8 cellular contexts compared by ENCODE assay signal in genomic region chr6:37258405-37258704, GRCh38. TPM values are rescaled to one million over a fixed set of nuclear protein-coding genes. Genes with fewer than 3 reads are reported as not detected.
DNase-seq lines count a peak whose midpoint lies in the region; ATAC-seq and TF ChIP-seq lines count a peak whose summit lies in the region.

No MANE protein-coding gene starts in this region.

- peaks cover 42% of the 10 kb centered on the region for H3K4me1 Mint-ChIP-seq in central memory CD8-positive, alpha-beta T cell

- no peak for DNase-seq in AG04449 (ENCODE audit: low read depth, low spot score)
- no peak for DNase-seq in Jurkat, Clone E6-1 (ENCODE audit: low read depth, low spot score)
- DNase-seq in central memory CD8-positive, alpha-beta T cell (ENCODE audit: low spot score in 2 of 2): no peak
- DNase-seq in NK-92 (lab: John Stamatoyannopoulos, UW; ENCODE audit: unreplicated experiment): no peak
- DNase-seq in left colon: no peak

- no peaks in the 10 kb centered on the region for H3K27me3 ChIP-seq in mucosa of stomach (ENCODE audit: control insufficient read depth, insufficient read depth, low read length)

- ATAC-seq in central memory CD8-positive, alpha-beta T cell (replicated peaks; ENCODE audit: extremely low read depth, poor library complexity, severe bottlenecking): no peak
- ATAC-seq in left colon (no peak), HG03565 (IDR thresholded peaks at IDR 0.05; ENCODE audit: unreplicated experiment) (no peak), GM18498 (IDR thresholded peaks at IDR 0.05; ENCODE audit: unreplicated experiment) (no peak)

- H3K27ac Mint-ChIP-seq in central memory CD8-positive, alpha-beta T cell (ENCODE audit: low read depth): peak overlapping the region; percentile 95

- no peaks in the 10 kb centered on the region for H3K9me3 ChIP-seq in mucosa of stomach (ENCODE audit: control insufficient read depth, low read length)

- H3K9ac ChIP-seq in mucosa of stomach (ENCODE audit: low read length): peak overlapping the region; percentile 100

- peaks cover 8% of the 10 kb centered on the region for H3K36me3 Mint-ChIP-seq in central memory CD8-positive, alpha-beta T cell (ENCODE audit: insufficient read depth)

- H3K4me1 ChIP-seq in mucosa of stomach (ENCODE audit: control insufficient read depth, insufficient read depth, low read length): peaks cover 23% of the 10 kb centered on the region

- CTCF ChIA-PET in AG04449 (lab: Yijun Ruan, JAX): interaction anchor here (0.7 kb wide), 1 partner anchor 48 kb away, joined by 3 read pairs; no protein-coding TSS in a partner anchor

- H3K27me3 Mint-ChIP-seq in central memory CD8-positive, alpha-beta T cell: no peaks in the 10 kb centered on the region

- H3K36me3 ChIP-seq in mucosa of stomach (ENCODE audit: control insufficient read depth, insufficient read depth, low read length): no peaks in the 10 kb centered on the region

- POLR2A ChIA-PET in AG04449 (lab: Yijun Ruan, JAX): interaction anchor here (0.7 to 2.1 kb wide), 3 partner anchors 13 to 469 kb away, joined by 3 to 11 read pairs (median 7); no protein-coding TSS in a partner anchor

- peak overlapping the region; percentile 97 for H3K4me3 Mint-ChIP-seq in central memory CD8-positive, alpha-beta T cell

- intact Hi-C loops in left colon (cut with DNase I, micrococcal nuclease): no loop called here

- no peak for TF ChIP-seq CTCF in AG04449 (IDR thresholded peaks at IDR 0.05; ENCODE audit: insufficient read depth, low read length, missing control alignments)

- no peaks in the 10 kb centered on the region for H3K9me3 Mint-ChIP-seq in central memory CD8-positive, alpha-beta T cell

- H3K4me3 ChIP-seq in AG04449 (ENCODE audit: low read depth, low read length) (peak overlapping the region; percentile 93), mucosa of stomach (ENCODE audit: low read length) (peak overlapping the region; percentile 99)
- peak overlapping the region; percentile 91 for H3K4me3 ChIP-seq in Jurkat, Clone E6-1 (ENCODE audit: low read length)

RNA-seq across cellular contexts. Expression of gene TMEM217, which starts 0.4 kb away (rescaled TPM):
- not detected for polyA plus RNA-seq in Jurkat, Clone E6-1 (2012; ENCODE audit: insufficient read depth, insufficient read length)
- total RNA-seq in left colon: 1 to 10 TPM; 1.4 to 4.0 TPM

RNA-seq across cellular contexts. Expression of gene TBC1D22B, which starts 0.8 kb away (rescaled TPM):
- 10.8 TPM for polyA plus RNA-seq in Jurkat, Clone E6-1 (2012; ENCODE audit: insufficient read depth, insufficient read length)
- 10 to 100 TPM; 13.4 TPM for total RNA-seq in left colon
